Comparison of ENCODE assay signal across 1 cellular context in the genomic region with DNA sequence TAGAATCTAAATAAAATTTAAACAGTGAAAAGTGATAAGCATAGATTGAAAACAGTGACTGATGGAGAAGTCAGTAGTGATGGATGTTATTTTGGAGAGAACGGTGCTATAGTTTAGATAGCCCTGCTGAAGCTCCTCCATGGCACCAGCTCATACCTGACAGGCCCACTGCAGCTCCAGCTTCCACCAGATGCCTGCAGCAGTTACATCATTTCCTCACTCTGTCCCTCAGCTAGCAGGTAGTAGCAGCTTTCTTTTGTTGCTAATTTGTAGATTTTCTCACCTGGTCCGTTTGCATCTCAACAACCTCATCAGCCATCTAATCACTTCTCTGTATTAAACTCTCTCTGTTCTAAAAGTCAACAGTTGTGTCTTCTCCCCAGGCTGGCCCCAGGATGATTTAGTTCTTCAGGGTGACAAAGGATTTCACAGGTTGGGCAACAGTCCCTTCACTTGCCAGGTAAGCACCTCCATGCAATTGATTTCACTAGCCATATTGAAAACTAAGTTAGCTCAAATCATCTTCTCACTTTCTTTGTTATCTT.
TF ChIP-seq lines count a peak whose summit lies in the region.

No MANE protein-coding gene starts in this region.

TF ChIP-seq in H1, 55 proteins besides CTCF, POLR2A, EP300 and RAD21:
- peak; percentile 63; the same call in 1 of the 2 replicates for TF ChIP-seq CEBPB (IDR thresholded peaks at IDR 0.05; ENCODE audit: low read depth, low read length)
- no peak for TF ChIP-seq TCF12 (IDR thresholded peaks at IDR 0.05; ENCODE audit: low read depth, low read length)
- TF ChIP-seq CREB1 (IDR thresholded peaks at IDR 0.05): no peak
- no peak for TF ChIP-seq GTF2F1 (IDR thresholded peaks at IDR 0.05; ENCODE audit: borderline replicate concordance, low read depth, low read length)
